ENCODE assay signal across 2 cellular contexts in the genomic region with DNA sequence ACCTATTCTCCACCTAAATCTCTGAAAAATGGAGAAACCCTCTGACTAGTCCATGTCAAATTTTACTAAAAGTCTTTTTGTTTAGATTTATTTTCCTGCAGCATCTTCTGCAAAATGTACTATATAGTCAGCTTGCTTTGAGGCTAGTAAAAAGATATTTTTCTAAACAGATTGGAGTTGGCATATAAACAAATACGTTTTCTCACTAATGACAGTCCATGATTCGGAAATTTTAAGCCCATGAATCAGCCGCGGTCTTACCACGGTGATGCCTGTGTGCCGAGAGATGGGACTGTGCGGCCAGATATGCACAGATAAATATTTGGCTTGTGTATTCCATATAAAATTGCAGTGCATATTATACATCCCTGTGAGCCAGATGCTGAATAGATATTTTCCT.
TF ChIP-seq lines count a peak whose summit lies in the region.

No MANE protein-coding gene starts in this region.

TF ChIP-seq in A549, 52 proteins besides CTCF, POLR2A, EP300 and RAD21 (continued from another document):
- no peak for TF ChIP-seq FOSL2 (IDR thresholded peaks at IDR 0.05)
- no peak for TF ChIP-seq FOSL2 (CRISPR knock-in tag; IDR thresholded peaks at IDR 0.05)
- TF ChIP-seq RARB (CRISPR knock-in tag; IDR thresholded peaks at IDR 0.05) = no peak
- TF ChIP-seq, protein P1, sequence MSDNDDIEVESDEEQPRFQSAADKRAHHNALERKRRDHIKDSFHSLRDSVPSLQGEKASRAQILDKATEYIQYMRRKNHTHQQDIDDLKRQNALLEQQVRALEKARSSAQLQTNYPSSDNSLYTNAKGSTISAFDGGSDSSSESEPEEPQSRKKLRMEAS (IDR thresholded peaks at IDR 0.05) = no peak
- no peak for TF ChIP-seq CHD4 (IDR thresholded peaks at IDR 0.05; ENCODE audit: borderline replicate concordance)
- no peak for TF ChIP-seq PHF8 (IDR thresholded peaks at IDR 0.05; ENCODE audit: borderline replicate concordance, low read depth)
- no peak for TF ChIP-seq HDAC2 (IDR thresholded peaks at IDR 0.05)
- TF ChIP-seq SREBF2 (IDR thresholded peaks at IDR 0.05) = no peak
- TF ChIP-seq GATA3 (IDR thresholded peaks at IDR 0.05; ENCODE audit: borderline replicate concordance) = no peak
- no peak for TF ChIP-seq EHF (CRISPR knock-in tag; IDR thresholded peaks at IDR 0.05)
- no peak for TF ChIP-seq MYC (IDR thresholded peaks at IDR 0.05; ENCODE audit: borderline replicate concordance, low read length)
- no peak for TF ChIP-seq HOXB5 (CRISPR knock-in tag; IDR thresholded peaks at IDR 0.05)
- no peak for TF ChIP-seq HOXA7 (CRISPR knock-in tag; IDR thresholded peaks at IDR 0.05)
- TF ChIP-seq RCOR1 (IDR thresholded peaks at IDR 0.05; ENCODE audit: low read depth, low read length) = no peak
TF ChIP-seq in A549: peak in this region for 0.

TF ChIP-seq in HCT116, 20 proteins besides CTCF, POLR2A, EP300 and RAD21 (continued from another document):
- TF ChIP-seq, protein P2, sequence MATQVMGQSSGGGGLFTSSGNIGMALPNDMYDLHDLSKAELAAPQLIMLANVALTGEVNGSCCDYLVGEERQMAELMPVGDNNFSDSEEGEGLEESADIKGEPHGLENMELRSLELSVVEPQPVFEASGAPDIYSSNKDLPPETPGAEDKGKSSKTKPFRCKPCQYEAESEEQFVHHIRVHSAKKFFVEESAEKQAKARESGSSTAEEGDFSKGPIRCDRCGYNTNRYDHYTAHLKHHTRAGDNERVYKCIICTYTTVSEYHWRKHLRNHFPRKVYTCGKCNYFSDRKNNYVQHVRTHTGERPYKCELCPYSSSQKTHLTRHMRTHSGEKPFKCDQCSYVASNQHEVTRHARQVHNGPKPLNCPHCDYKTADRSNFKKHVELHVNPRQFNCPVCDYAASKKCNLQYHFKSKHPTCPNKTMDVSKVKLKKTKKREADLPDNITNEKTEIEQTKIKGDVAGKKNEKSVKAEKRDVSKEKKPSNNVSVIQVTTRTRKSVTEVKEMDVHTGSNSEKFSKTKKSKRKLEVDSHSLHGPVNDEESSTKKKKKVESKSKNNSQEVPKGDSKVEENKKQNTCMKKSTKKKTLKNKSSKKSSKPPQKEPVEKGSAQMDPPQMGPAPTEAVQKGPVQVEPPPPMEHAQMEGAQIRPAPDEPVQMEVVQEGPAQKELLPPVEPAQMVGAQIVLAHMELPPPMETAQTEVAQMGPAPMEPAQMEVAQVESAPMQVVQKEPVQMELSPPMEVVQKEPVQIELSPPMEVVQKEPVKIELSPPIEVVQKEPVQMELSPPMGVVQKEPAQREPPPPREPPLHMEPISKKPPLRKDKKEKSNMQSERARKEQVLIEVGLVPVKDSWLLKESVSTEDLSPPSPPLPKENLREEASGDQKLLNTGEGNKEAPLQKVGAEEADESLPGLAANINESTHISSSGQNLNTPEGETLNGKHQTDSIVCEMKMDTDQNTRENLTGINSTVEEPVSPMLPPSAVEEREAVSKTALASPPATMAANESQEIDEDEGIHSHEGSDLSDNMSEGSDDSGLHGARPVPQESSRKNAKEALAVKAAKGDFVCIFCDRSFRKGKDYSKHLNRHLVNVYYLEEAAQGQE (IDR thresholded peaks at IDR 0.05; ENCODE audit: low read depth) = no peak
- no peak for TF ChIP-seq YY1 (IDR thresholded peaks at IDR 0.05; ENCODE audit: extremely low read depth, insufficient replicate concordance, low read depth, low read length)
- no peak for TF ChIP-seq EGR1 (IDR thresholded peaks at IDR 0.05; ENCODE audit: low read depth)
